23 cellular contexts compared by ENCODE assay signal in genomic region chr1:240362826-240363225, GRCh38.
"Had no signal": no experiment of that assay in that cellular context is flagged by ENCODE, and none has a peak within 500 bp of the region (broad histone marks: within the 10 kb centered on the region; RNA-seq: fewer than 3 reads in every experiment).

No MANE protein-coding gene starts in this region.

- H3K4me3 Mint-ChIP-seq: memory B cell; naive thymus-derived CD4-positive, alpha-beta T cell; natural killer cell treated with Interleukin-12 subunit alpha and Interleukin-12 subunit beta and Interleukin-15 and Interleukin-18, amount 100 ng/mL, for 72 hours; stimulated activated memory B cell treated with anti-CD40 and anti-IgM and Interleukin-4, amounts not matched to agents 10 μg/mL and 1 μg/mL and 100 μg/mL, for 72 hours; stimulated activated naive CD8-positive, alpha-beta T cell treated with anti-CD3 and anti-CD28 coated beads, Interleukin-15, amount 100 ng/mL, for 72 hours; type B pancreatic cell had no signal

- H3K4me3 ChIP-seq: left ventricle myocardium inferior, mucosa of descending colon, ovary, right atrium auricular region, right lobe of liver, smooth muscle cell, tibial nerve, uterus had no signal

- H3K27ac ChIP-seq: left ventricle myocardium inferior, ovary, right atrium auricular region, right lobe of liver, tibial nerve, uterus had no signal

- DNase-seq: islet precursor cell; left ventricle myocardium inferior; midbrain; mucosa of descending colon; naive thymus-derived CD4-positive, alpha-beta T cell; ovary; right lobe of liver; stimulated activated CD4-positive, alpha-beta T cell treated with anti-CD3 and anti-CD28 coated beads, Interleukin-1b, Interleukin-23, amount 100 ng/mL, for 48 hours; stimulated activated CD4-positive, alpha-beta T cell treated with anti-CD3 and anti-CD28 coated beads, Interleukin-2, amount 100 ng/mL, for 48 hours; stimulated activated CD4-positive, alpha-beta T cell treated with anti-CD3 and anti-CD28 coated beads, Interleukin-4, amount 100 ng/mL, for 4 hours; stimulated activated CD8-positive, alpha-beta memory T cell treated with anti-CD3 and anti-CD28 coated beads, Interleukin-4, amount 100 ng/mL, for 48 hours; stimulated activated naive CD4-positive, alpha-beta T cell treated with Interleukin-2 at 50 U/mL for 16 hours; stimulated activated naive CD8-positive, alpha-beta T cell treated with anti-CD3 and anti-CD28 coated beads, Interleukin-15, amount 100 ng/mL, for 72 hours; substantia nigra; uterus had no signal

- H3K36me3 ChIP-seq: left ventricle myocardium inferior, ovary, right atrium auricular region, right lobe of liver, uterus had no signal

- H3K9me3 ChIP-seq: left ventricle myocardium inferior, mucosa of descending colon, ovary, right atrium auricular region, right lobe of liver, tibial nerve, uterus had no signal

- H3K36me3 Mint-ChIP-seq: memory B cell; naive thymus-derived CD4-positive, alpha-beta T cell; natural killer cell treated with Interleukin-12 subunit alpha and Interleukin-12 subunit beta and Interleukin-15 and Interleukin-18, amount 100 ng/mL, for 72 hours; stimulated activated memory B cell treated with anti-CD40 and anti-IgM and Interleukin-4, amounts not matched to agents 10 μg/mL and 1 μg/mL and 100 μg/mL, for 72 hours had no signal

- H3K4me1 Mint-ChIP-seq: memory B cell; naive thymus-derived CD4-positive, alpha-beta T cell; stimulated activated memory B cell treated with anti-CD40 and anti-IgM and Interleukin-4, amounts not matched to agents 10 μg/mL and 1 μg/mL and 100 μg/mL, for 72 hours; stimulated activated naive CD8-positive, alpha-beta T cell treated with anti-CD3 and anti-CD28 coated beads, Interleukin-15, amount 100 ng/mL, for 72 hours had no signal

- H3K27me3 Mint-ChIP-seq: memory B cell; natural killer cell treated with Interleukin-12 subunit alpha and Interleukin-12 subunit beta and Interleukin-15 and Interleukin-18, amount 100 ng/mL, for 72 hours; progenitor cell of endocrine pancreas; stimulated activated memory B cell treated with anti-CD40 and anti-IgM and Interleukin-4, amounts not matched to agents 10 μg/mL and 1 μg/mL and 100 μg/mL, for 72 hours; stimulated activated naive CD8-positive, alpha-beta T cell treated with anti-CD3 and anti-CD28 coated beads, Interleukin-15, amount 100 ng/mL, for 72 hours; type B pancreatic cell had no signal

- H3K9me3 Mint-ChIP-seq: type B pancreatic cell had no signal

- H3K27ac Mint-ChIP-seq: memory B cell; naive thymus-derived CD4-positive, alpha-beta T cell; natural killer cell treated with Interleukin-12 subunit alpha and Interleukin-12 subunit beta and Interleukin-15 and Interleukin-18, amount 100 ng/mL, for 72 hours; progenitor cell of endocrine pancreas; stimulated activated memory B cell treated with anti-CD40 and anti-IgM and Interleukin-4, amounts not matched to agents 10 μg/mL and 1 μg/mL and 100 μg/mL, for 72 hours; stimulated activated naive CD8-positive, alpha-beta T cell treated with anti-CD3 and anti-CD28 coated beads, Interleukin-15, amount 100 ng/mL, for 72 hours; type B pancreatic cell had no signal

- H3K27me3 ChIP-seq: ovary, right atrium auricular region, right lobe of liver, tibial nerve, uterus had no signal

- H3K4me1 ChIP-seq: left ventricle myocardium inferior, right atrium auricular region, right lobe of liver, tibial nerve, uterus had no signal

- ATAC-seq: mucosa of descending colon; naive thymus-derived CD4-positive, alpha-beta T cell; natural killer cell treated with Interleukin-12 subunit alpha and Interleukin-12 subunit beta and Interleukin-15 and Interleukin-18, amount 100 ng/mL, for 72 hours; right lobe of liver; stimulated activated memory B cell treated with anti-CD40 and anti-IgM and Interleukin-4, amounts not matched to agents 10 μg/mL and 1 μg/mL and 100 μg/mL, for 72 hours; stimulated activated naive CD8-positive, alpha-beta T cell treated with anti-CD3 and anti-CD28 coated beads, Interleukin-15, amount 100 ng/mL, for 72 hours had no signal
